Comparison of ENCODE assay signal across 9 cellular contexts in the genomic region with DNA sequence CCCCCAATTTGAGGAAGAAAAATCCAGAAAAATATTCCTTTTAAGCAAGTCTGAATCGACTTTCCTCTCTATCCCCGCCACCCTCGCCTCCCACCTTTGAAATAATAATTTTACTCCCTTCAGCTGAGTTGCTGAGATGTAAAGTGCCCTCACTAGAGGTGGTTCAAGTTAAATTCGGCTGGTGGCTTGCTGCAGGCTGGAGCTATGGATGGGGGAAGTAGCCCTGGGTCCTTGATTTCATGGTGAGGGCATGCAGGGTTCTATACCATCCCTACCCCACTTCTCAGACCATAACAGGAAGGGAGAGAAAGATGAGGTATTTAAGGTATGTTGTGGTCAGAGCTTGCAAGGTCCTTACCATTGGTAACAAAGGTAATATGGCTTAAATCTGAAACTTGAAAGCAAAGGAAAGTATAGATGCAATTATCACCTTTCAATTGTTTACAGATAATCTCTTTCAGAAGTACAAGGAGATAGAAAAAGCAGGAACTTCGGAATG.
A peak's percentile ranks its signal among the peaks of the same experiment; 100 is the strongest.
DNase-seq lines count a peak whose midpoint lies in the region; ATAC-seq and TF ChIP-seq lines count a peak whose summit lies in the region.
"Had no signal": no experiment of that assay in that cellular context is flagged by ENCODE, and none has a peak within 500 bp of the region (broad histone marks: within the 10 kb centered on the region; RNA-seq: fewer than 3 reads in every experiment).

No MANE protein-coding gene starts in this region.

- peak overlapping the region; percentile 92 for H3K4me3 Mint-ChIP-seq in activated CD4-positive, alpha-beta T cell treated with anti-CD3 and anti-CD28 coated beads, Interleukin-2, amount 10 ng/mL, durations not matched to agents 7 days and 5 days

- no peaks in the 10 kb centered on the region for H3K27me3 ChIP-seq in gastroesophageal sphincter
- H3K27me3 ChIP-seq in thymus (ENCODE audit: control insufficient read depth, insufficient read depth) = no peaks in the 10 kb centered on the region

- intact Hi-C loops in posterior vena cava (cut with DNase I) = no loop called here

- CTCF ChIA-PET in activated CD4-positive, alpha-beta T cell treated with anti-CD3 and anti-CD28 coated beads, Interleukin-2, amount 10 ng/mL, durations not matched to agents 7 days and 5 days (lab: Charles Lee) = interaction anchor here (1.0 to 2.4 kb wide), 8 partner anchors 9 to 54 kb away, joined by 3 to 14 read pairs (median 4); no protein-coding TSS in a partner anchor

- peaks cover 67% of the 10 kb centered on the region for H3K4me1 Mint-ChIP-seq in activated CD4-positive, alpha-beta T cell treated with anti-CD3 and anti-CD28 coated beads, Interleukin-2, amount 10 ng/mL, durations not matched to agents 7 days and 5 days

- H3K36me3 Mint-ChIP-seq in activated CD4-positive, alpha-beta T cell treated with anti-CD3 and anti-CD28 coated beads, Interleukin-2, amount 10 ng/mL, durations not matched to agents 7 days and 5 days (ENCODE audit: low read depth) = peaks cover 21% of the 10 kb centered on the region

- WGBS in gastroesophageal sphincter (ENCODE audit: low coverage in 1 of 2), 2 donors = 32 to 38% methylated on average over 2 to 5 of the region's 5 CpGs
- 77% methylated on average over 5 of the region's 5 CpGs for WGBS in thymus

- no peak overlapping the region for H3K4me3 ChIP-seq in gastroesophageal sphincter
- no peak overlapping the region for H3K4me3 ChIP-seq in thymus (ENCODE audit: low read length)

- peak overlapping the region; percentile 95 for H3K27ac Mint-ChIP-seq in activated CD4-positive, alpha-beta T cell treated with anti-CD3 and anti-CD28 coated beads, Interleukin-2, amount 10 ng/mL, durations not matched to agents 7 days and 5 days
- H3K27ac Mint-ChIP-seq: B cell had no signal

- DNase-seq in activated CD4-positive, alpha-beta T cell treated with anti-CD3 and anti-CD28 coated beads, Interleukin-2, amount 10 ng/mL, durations not matched to agents 7 days and 5 days = no peak
- no peak for DNase-seq in activated CD4-positive, alpha-beta T cell treated with anti-CD3 and anti-CD28 coated beads, Interleukin-2, amount 50 U/mL, for 1 hour
- DNase-seq in SW 1271 (lab: John Stamatoyannopoulos, UW) = peak; percentile 33 to 72
- DNase-seq in posterior vena cava (ENCODE audit: low spot score) = no peak
- no peak for DNase-seq in D341Med (ENCODE audit: low spot score)
- DNase-seq in GOT3 (lab: John Stamatoyannopoulos, UW) = no peak

- ATAC-seq in gastroesophageal sphincter = no peak

- H3K4me1 ChIP-seq in gastroesophageal sphincter (peaks cover 0 to 37% (median 6%) of the 10 kb centered on the region in 3 donors), thymus (ENCODE audit: control insufficient read depth, insufficient read depth, low read length) (peaks cover 20% of the 10 kb centered on the region)

- no peak for TF ChIP-seq POLR2A in gastroesophageal sphincter (IDR thresholded peaks at IDR 0.05)

- no peak for TF ChIP-seq CTCF in gastroesophageal sphincter (IDR thresholded peaks at IDR 0.05)

- POLR2A ChIA-PET in activated CD4-positive, alpha-beta T cell treated with anti-CD3 and anti-CD28 coated beads, Interleukin-2, amount 10 ng/mL, durations not matched to agents 7 days and 5 days (lab: Charles Lee) = interaction anchor here (1.5 to 3.3 kb wide), 2 partner anchors 11 to 161 kb away, joined by 11 to 38 read pairs; no protein-coding TSS in a partner anchor

- no peak for TF ChIP-seq EP300 in gastroesophageal sphincter (IDR thresholded peaks at IDR 0.05)

- peaks cover 2% of the 10 kb centered on the region for H3K9me3 Mint-ChIP-seq in activated CD4-positive, alpha-beta T cell treated with anti-CD3 and anti-CD28 coated beads, Interleukin-2, amount 10 ng/mL, durations not matched to agents 7 days and 5 days

- H3K27ac ChIP-seq in gastroesophageal sphincter (peak overlapping the region; percentile 40 to 76 (median 70)), thymus (ENCODE audit: low read depth) (peak overlapping the region; percentile 1)

- H3K9me3 ChIP-seq in gastroesophageal sphincter (no peaks in the 10 kb centered on the region), thymus (ENCODE audit: control insufficient read depth) (no peaks in the 10 kb centered on the region)

- no peaks in the 10 kb centered on the region for H3K27me3 Mint-ChIP-seq in activated CD4-positive, alpha-beta T cell treated with anti-CD3 and anti-CD28 coated beads, Interleukin-2, amount 10 ng/mL, durations not matched to agents 7 days and 5 days

- H3K36me3 ChIP-seq in gastroesophageal sphincter = no peaks in the 10 kb centered on the region
- no peaks in the 10 kb centered on the region for H3K36me3 ChIP-seq in thymus (ENCODE audit: control insufficient read depth, insufficient read depth)

Comparison
In these comparisons a context has a peak if more than half of its experiments do, and no peak if none do; other contexts are left out.
1. DNase-seq: peak in SW 1271 (2 of 2); none in activated CD4-positive, alpha-beta T cell treated with anti-CD3 and anti-CD28 coated beads, Interleukin-2, amount 10 ng/mL, durations not matched to agents 7 days and 5 days (single experiment), activated CD4-positive, alpha-beta T cell treated with anti-CD3 and anti-CD28 coated beads, Interleukin-2, amount 50 U/mL, for 1 hour (single experiment), posterior vena cava (single experiment), D341Med (single experiment) and GOT3 (single experiment).